19 cellular contexts compared by ENCODE assay signal in the genomic region with DNA sequence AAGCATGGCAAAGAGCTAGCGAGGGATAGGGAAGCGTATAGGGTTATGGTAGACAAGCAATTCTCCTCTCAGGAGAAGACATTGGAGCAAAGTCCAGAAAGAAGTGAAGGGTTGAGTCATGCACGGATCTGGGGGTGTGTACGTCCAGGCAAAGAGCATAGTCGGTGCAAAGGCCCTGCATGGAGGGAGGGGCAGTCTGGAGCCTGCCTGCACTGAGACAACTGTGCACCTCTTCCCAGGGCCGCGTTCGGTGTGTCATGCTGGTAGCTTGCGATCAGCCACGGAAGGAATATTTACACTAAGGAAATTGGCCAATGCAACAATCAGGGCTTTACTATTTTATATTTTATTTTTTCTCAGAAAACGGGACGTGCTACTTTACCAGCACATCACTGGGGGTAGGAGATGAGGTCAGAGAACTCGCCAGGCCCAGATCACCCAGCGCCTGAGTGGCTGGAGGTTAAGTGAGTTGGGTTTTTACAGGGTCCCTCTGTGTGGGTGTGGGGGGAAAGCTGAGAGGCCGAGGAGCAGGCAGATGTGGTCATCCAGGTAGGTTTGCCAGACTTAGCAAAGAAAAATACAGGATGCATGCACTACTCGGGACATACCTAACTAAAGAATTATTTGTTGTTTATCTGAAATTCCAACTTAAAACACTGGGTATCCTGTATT. TPM values are rescaled to one million over a fixed set of nuclear protein-coding genes. Genes with fewer than 3 reads are reported as not detected.
A peak's percentile ranks its signal among the peaks of the same experiment; 100 is the strongest.
DNase-seq lines count a peak whose midpoint lies in the region; ATAC-seq, FAIRE-seq and TF ChIP-seq lines count a peak whose summit lies in the region.
"Had no signal": no experiment of that assay in that cellular context is flagged by ENCODE, and none has a peak within 500 bp of the region (broad histone marks: within the 10 kb centered on the region; RNA-seq: fewer than 3 reads in every experiment).

No MANE protein-coding gene starts in this region.

- H3K14ac ChIP-seq in neuronal stem cell (ENCODE audit: low read length) = no peak overlapping the region

- FAIRE-seq in HepG2 (lab: Jason Lieb, UNC) = peak; percentile 80
- FAIRE-seq: islet of Langerhans had no signal

- H3K9me3 Mint-ChIP-seq in activated T-helper 1 cell treated with anti-CD3 and anti-CD28 coated beads, Interleukin-12 subunit alpha, Interleukin-12 subunit beta, Interleukin-2, Interleukin-4 antibody, amounts not matched to agents 30 ng/mL and 10 ng/mL and 1 ng/mL, durations not matched to agents 14 hours and 24 hours and 36 hours = no peaks in the 10 kb centered on the region
- H3K9me3 Mint-ChIP-seq: activated T-cell treated with anti-CD3 and anti-CD28 coated beads, Interleukin-2, amount 50 U/mL, for 72 hours had no signal

- H3K27ac ChIP-seq in HepG2 (ENCODE audit: extremely low read length, insufficient read depth, low read length) (peak overlapping the region; percentile 6), right lobe of liver (no peak overlapping the region), neuronal stem cell (replicated peaks; ENCODE audit: low read length) (no peak overlapping the region)

- ATAC-seq in HepG2 (peak; percentile 60), right lobe of liver (no peak), mucosa of descending colon (peak; percentile 89)

- no peak overlapping the region for H3K23ac ChIP-seq in neuronal stem cell (ENCODE audit: low read depth, low read length, poor library complexity)

- CTCF ChIA-PET in HepG2 (lab: Yijun Ruan, JAX; ENCODE audit: low intra/inter-chr PET ratio, low total read pairs) = no interaction called here

- TF ChIP-seq CTCF in HepG2 (CRISPR knock-in tag; IDR thresholded peaks at IDR 0.05) (no peak), right lobe of liver (IDR thresholded peaks at IDR 0.05) (no peak), mucosa of descending colon (IDR thresholded peaks at IDR 0.05) (no peak)

- in situ Hi-C loops in HepG2 (cut with HindIII; ENCODE audit: extremely low pct_ligation_motif_present, low pct_unique_long_range_greater_than_20kb) = loop anchor here (10.0 kb wide), 1 partner anchor 396 kb away; no protein-coding TSS in a partner anchor

- H3K27ac Mint-ChIP-seq in activated T-helper 1 cell treated with anti-CD3 and anti-CD28 coated beads, Interleukin-12 subunit alpha, Interleukin-12 subunit beta, Interleukin-2, Interleukin-4 antibody, amounts not matched to agents 30 ng/mL and 10 ng/mL and 1 ng/mL, durations not matched to agents 14 hours and 24 hours and 36 hours = no peak overlapping the region

- H3K4me1 ChIP-seq in HepG2 (ENCODE audit: insufficient read depth, low read length) (peaks cover 61% of the 10 kb centered on the region), right lobe of liver (peaks cover 0 to 5% (median 0%) of the 10 kb centered on the region in 4 donors), mucosa of descending colon (ENCODE audit: low read depth) (peaks cover 8% of the 10 kb centered on the region), neuronal stem cell (ENCODE audit: control insufficient read depth in 2 of 2, insufficient read depth in 1 of 2, low read depth in 1 of 2, low read length in 2 of 2) (peaks cover 0 to 3% of the 10 kb centered on the region in 2 donors)

- intact Hi-C loops in HepG2 (cut with micrococcal nuclease; ENCODE audit: unreplicated experiment) = no loop called here
- intact Hi-C loops in right lobe of liver (cut with DNase I) = loop anchor here in 1 of 2 donors (10.0 kb wide), 1 partner anchor 86 kb away; no protein-coding TSS in a partner anchor
- intact Hi-C loops in activated T-helper 1 cell treated with anti-CD3 and anti-CD28 coated beads, Interleukin-12 subunit alpha, Interleukin-12 subunit beta, Interleukin-2, Interleukin-4 antibody, amounts not matched to agents 30 ng/mL and 10 ng/mL and 1 ng/mL, durations not matched to agents 14 hours and 24 hours and 36 hours (cut with micrococcal nuclease) = no loop called here
- intact Hi-C loops in mucosa of descending colon (cut with DNase I, micrococcal nuclease) = loop anchor here (10.0 kb wide), 1 partner anchor 396 kb away; no protein-coding TSS in a partner anchor

- no peak overlapping the region for H3K4ac ChIP-seq in neuronal stem cell (ENCODE audit: low read length)

- H4K20me1 ChIP-seq in HepG2 (ENCODE audit: insufficient read depth, low read length) = no peaks in the 10 kb centered on the region

- H3K27me3 ChIP-seq in HepG2 (ENCODE audit: control insufficient read depth in 1 of 2, insufficient read depth in 2 of 2, low read length in 2 of 2) (no peaks in the 10 kb centered on the region), right lobe of liver (no peaks in the 10 kb centered on the region), neuronal stem cell (ENCODE audit: control insufficient read depth in 3 of 3, insufficient read depth in 3 of 3, low read depth in 1 of 3, low read length in 3 of 3) (no peaks in the 10 kb centered on the region)
- H3K27me3 ChIP-seq: adrenal gland, right atrium auricular region had no signal

- H3K79me2 ChIP-seq in HepG2 (ENCODE audit: insufficient read depth, low read length) = no peaks in the 10 kb centered on the region

- no peak overlapping the region for H2BK120ac ChIP-seq in neuronal stem cell (ENCODE audit: low read depth, low read length)

- H3K27me3 Mint-ChIP-seq in activated T-helper 1 cell treated with anti-CD3 and anti-CD28 coated beads, Interleukin-12 subunit alpha, Interleukin-12 subunit beta, Interleukin-2, Interleukin-4 antibody, amounts not matched to agents 30 ng/mL and 10 ng/mL and 1 ng/mL, durations not matched to agents 14 hours and 24 hours and 36 hours (ENCODE audit: insufficient read depth) = peaks cover 3% of the 10 kb centered on the region

- H2AK5ac ChIP-seq in neuronal stem cell (ENCODE audit: low read depth, low read length) = no peak overlapping the region

- H4K8ac ChIP-seq in neuronal stem cell (ENCODE audit: low read depth, low read length) = no peak overlapping the region

- H3K9me3 ChIP-seq in HepG2 (ENCODE audit: low read length) (no peaks in the 10 kb centered on the region), right lobe of liver (no peaks in the 10 kb centered on the region), mucosa of descending colon (no peaks in the 10 kb centered on the region), neuronal stem cell (replicated peaks in 1 of 2; ENCODE audit: control insufficient read depth in 2 of 2, insufficient read depth in 1 of 2, low read depth in 1 of 2, low read length in 2 of 2) (no peaks in the 10 kb centered on the region)
- H3K9me3 ChIP-seq: adrenal gland, right atrium auricular region had no signal

- TF ChIP-seq EP300 in HepG2 (IDR thresholded peaks at IDR 0.05; ENCODE audit: low read depth in 2 of 2, low read length in 2 of 2) (no peak), HepG2 (CRISPR knock-in tag; IDR thresholded peaks at IDR 0.05; ENCODE audit: borderline replicate concordance) (no peak)

- H2AFZ ChIP-seq in HepG2 (ENCODE audit: low read length) = no peak overlapping the region
- H2AFZ ChIP-seq in neuronal stem cell (ENCODE audit: low read length) = no peak overlapping the region

- H2BK5ac ChIP-seq in neuronal stem cell (ENCODE audit: low read length) = no peak overlapping the region

- 34% methylated on average over 15 of the region's 16 CpGs for WGBS in HepG2 (ENCODE audit: low lambda C conversion rate)
- 84% methylated on average over 10 of the region's 16 CpGs for WGBS in right lobe of liver (ENCODE audit: insufficient coverage, low coverage, low lambda C conversion rate, missing lambda C conversion rate)
- no CpG with 5 or more reads among the region's 16 CpGs for WGBS in neuronal stem cell (ENCODE audit: extremely low coverage in 2 of 2, insufficient read length in 2 of 2, insufficient replicate concordance in 1 of 2), 2 donors

- peaks cover 2% of the 10 kb centered on the region for H3K36me3 Mint-ChIP-seq in activated T-helper 1 cell treated with anti-CD3 and anti-CD28 coated beads, Interleukin-12 subunit alpha, Interleukin-12 subunit beta, Interleukin-2, Interleukin-4 antibody, amounts not matched to agents 30 ng/mL and 10 ng/mL and 1 ng/mL, durations not matched to agents 14 hours and 24 hours and 36 hours (ENCODE audit: low read depth)

- DNase-seq in HepG2 (ENCODE audit: low spot score) (peak; percentile 43), right lobe of liver (no peak), mucosa of descending colon (peak in 2 of 3 donors; percentile 48 to 68), neuronal stem cell (ENCODE audit: low spot score) (no peak), NCI-H2171 treated with DMSO at 0.1 percent for 48 hours (lab: John Stamatoyannopoulos, UW) (no peak), kidney tubule cell (ENCODE audit: low spot score) (no peak)
- no peak for DNase-seq in activated T-helper 1 cell treated with anti-CD3 and anti-CD28 coated beads, Interleukin-12 subunit alpha, Interleukin-12 subunit beta, Interleukin-2, Interleukin-4 antibody, amounts not matched to agents 30 ng/mL and 10 ng/mL and 1 ng/mL, durations not matched to agents 14 hours and 24 hours and 36 hours (ENCODE audit: low spot score)
- DNase-seq: activated CD4-positive, alpha-beta T cell treated with anti-CD3 and anti-CD28 coated beads for 4 hours; activated T-cell treated with anti-CD3 and anti-CD28 coated beads, Interleukin-2, amount 50 U/mL, for 72 hours; DMS153; effector CD8-positive, alpha-beta T cell; IMR-90; NCI-H2081; NCI-H526; nucleus accumbens had no signal

- no peaks in the 10 kb centered on the region for H3K79me1 ChIP-seq in neuronal stem cell (ENCODE audit: low read depth, low read length)

- H2BK15ac ChIP-seq in neuronal stem cell (ENCODE audit: low read length) = no peak overlapping the region

- no TSS peak for BruUV-seq in HepG2 (replicated peaks; lab: Mats Ljungman, UMichigan)

- H4K91ac ChIP-seq in neuronal stem cell (ENCODE audit: low read depth, low read length, poor library complexity) = no peak overlapping the region

- H3K9ac ChIP-seq in HepG2 (ENCODE audit: insufficient read depth, low read depth, low read length) (no peak overlapping the region), neuronal stem cell (ENCODE audit: low read depth, low read length, poor library complexity) (no peak overlapping the region)

- H3K4me3 ChIP-seq in HepG2 (replicated peaks in 1 of 3; ENCODE audit: insufficient read depth in 1 of 3, low read depth in 2 of 3, low read length in 3 of 3) (no peak overlapping the region), right lobe of liver (no peak overlapping the region), mucosa of descending colon (no peak overlapping the region), neuronal stem cell (ENCODE audit: low read length in 2 of 2) (no peak overlapping the region)
- H3K4me3 ChIP-seq: adrenal gland, right atrium auricular region had no signal

- H3K36me3 ChIP-seq in HepG2 (replicated peaks in 1 of 2; ENCODE audit: control insufficient read depth in 1 of 2, insufficient read depth in 2 of 2, low read length in 2 of 2) (no peaks in the 10 kb centered on the region; a peak in 1 of 5 replicates), right lobe of liver (no peaks in the 10 kb centered on the region), mucosa of descending colon (ENCODE audit: low read depth) (no peaks in the 10 kb centered on the region), neuronal stem cell (replicated peaks in 1 of 2; ENCODE audit: control insufficient read depth in 2 of 2, insufficient read depth in 2 of 2, low read length in 2 of 2) (no peaks in the 10 kb centered on the region)
- H3K36me3 ChIP-seq: adrenal gland, right atrium auricular region had no signal

- no peak overlapping the region for H3K18ac ChIP-seq in neuronal stem cell (ENCODE audit: low read length)

- POLR2A ChIA-PET in HepG2 (lab: Yijun Ruan, JAX) = interaction anchor here (2.0 to 2.7 kb wide), 2 partner anchors 9 to 31 kb away, joined by 8 to 29 read pairs; partner anchors contain the start of gene MAPK7

- no peak for TF ChIP-seq RAD21 in HepG2 (CRISPR knock-in tag; IDR thresholded peaks at IDR 0.05)

- no peak overlapping the region for H2BK12ac ChIP-seq in neuronal stem cell (ENCODE audit: low read length)

- TF ChIP-seq POLR2A in HepG2 (IDR thresholded peaks at IDR 0.05; ENCODE audit: insufficient read depth in 1 of 2, low read depth in 2 of 2, low read length in 2 of 2) = no peak
- no peak for TF ChIP-seq POLR2A in right lobe of liver (IDR thresholded peaks at IDR 0.05)

- H3K4me3 Mint-ChIP-seq in activated T-helper 1 cell treated with anti-CD3 and anti-CD28 coated beads, Interleukin-12 subunit alpha, Interleukin-12 subunit beta, Interleukin-2, Interleukin-4 antibody, amounts not matched to agents 30 ng/mL and 10 ng/mL and 1 ng/mL, durations not matched to agents 14 hours and 24 hours and 36 hours = peak overlapping the region; percentile 38

- peaks cover 47% of the 10 kb centered on the region for H3K4me1 Mint-ChIP-seq in activated T-helper 1 cell treated with anti-CD3 and anti-CD28 coated beads, Interleukin-12 subunit alpha, Interleukin-12 subunit beta, Interleukin-2, Interleukin-4 antibody, amounts not matched to agents 30 ng/mL and 10 ng/mL and 1 ng/mL, durations not matched to agents 14 hours and 24 hours and 36 hours (ENCODE audit: low read depth)

- H3K4me2 ChIP-seq in HepG2 (ENCODE audit: low read depth, low read length) (peak overlapping the region; percentile 60), neuronal stem cell (ENCODE audit: insufficient read depth, low read length, poor library complexity, severe bottlenecking) (no peak overlapping the region)

RNA-seq across cellular contexts. Expression of gene B9D1, which starts 6.7 kb away (rescaled TPM):
- total RNA-seq in HepG2 (2016; rRNA removed; fragmentation: Illumina TruSeq; extraction: Trizol) (26.2 and 27.7 TPM in 2 replicates), right lobe of liver (10 to 100 TPM in 2 of 6 experiments, 1 to 10 TPM in 4; 2.3 to 27.9 (median 5.7) TPM), mucosa of descending colon (10 to 100 TPM in 2 of 3 donors, 1 to 10 TPM in 1; 5.1 to 11.8 (median 10.7) TPM)
- total RNA-seq in HepG2 (2016; cell fraction: cytosol; rRNA removed; fragmentation: Illumina TruSeq; extraction: Trizol; ENCODE audit: low read depth) = 7.2 and 9.1 TPM in 2 replicates
- 28.5 TPM in 2 replicates for total RNA-seq in HepG2 (2016; cell fraction: insoluble cytoplasmic fraction; rRNA removed; fragmentation: Illumina TruSeq; extraction: Trizol)
- 9.6 and 12.5 TPM in 2 replicates for total RNA-seq in HepG2 (2016; cell fraction: membrane; rRNA removed; fragmentation: Illumina TruSeq; extraction: Trizol)
- 16.8 and 19.2 TPM in 2 replicates for total RNA-seq in HepG2 (2016; cell fraction: nucleus; rRNA removed; fragmentation: Illumina TruSeq; extraction: Trizol)
- 28.7 and 31.1 TPM in 2 replicates for polyA plus RNA-seq in HepG2 (2011; rRNA removed)
- 19.7 and 34.3 TPM in 2 replicates for polyA plus RNA-seq in HepG2 (2011; cell fraction: cytosol; rRNA removed)
- 46.3 and 48.7 TPM in 2 replicates for polyA plus RNA-seq in HepG2 (2011; cell fraction: nucleus; rRNA removed)
- polyA plus RNA-seq in HepG2 (2012) = 11.8 and 12.8 TPM in 2 replicates
- polyA plus RNA-seq in HepG2 (2016; cell fraction: cytosol; fragmentation: Illumina TruSeq; extraction: Trizol; ENCODE audit: low read depth) = 6.7 and 10.3 TPM in 2 replicates
- 27.9 and 32.0 TPM in 2 replicates for polyA plus RNA-seq in HepG2 (2016; cell fraction: insoluble cytoplasmic fraction; fragmentation: Illumina TruSeq; extraction: Trizol; ENCODE audit: low read depth)
- polyA plus RNA-seq in HepG2 (2016; cell fraction: membrane; fragmentation: Illumina TruSeq; extraction: Trizol; ENCODE audit: low read depth) = 6.2 and 7.2 TPM in 2 replicates
- polyA plus RNA-seq in HepG2 (2016; cell fraction: nucleus; fragmentation: Illumina TruSeq; extraction: Trizol; ENCODE audit: insufficient read depth, low read depth) = 31.9 and 36.2 TPM in 2 replicates
- 24.4 and 68.8 TPM in 2 replicates for polyA minus RNA-seq in HepG2 (2011; rRNA and poly(A)+ RNA removed; ENCODE audit: low replicate concordance)
- polyA minus RNA-seq in HepG2 (2011; cell fraction: cytosol; rRNA and poly(A)+ RNA removed) = 7.4 and 11.4 TPM in 2 replicates
- polyA minus RNA-seq in HepG2 (2011; cell fraction: nucleus; rRNA and poly(A)+ RNA removed) = 19.1 and 22.0 TPM in 2 replicates
- total RNA-seq in activated T-helper 1 cell treated with anti-CD3 and anti-CD28 coated beads, Interleukin-12 subunit alpha, Interleukin-12 subunit beta, Interleukin-2, Interleukin-4 antibody, amounts not matched to agents 30 ng/mL and 10 ng/mL and 1 ng/mL, durations not matched to agents 14 hours and 24 hours and 36 hours = 4.3 and 5.6 TPM in 2 replicates
- 22.2 TPM for polyA plus RNA-seq in neuronal stem cell (2013, experiment 1 of 2)
- 23.4 TPM for polyA plus RNA-seq in neuronal stem cell (2013, experiment 2 of 2)

RNA-seq across cellular contexts. Expression of gene MAPK7, which starts 9.1 kb away (rescaled TPM):
- total RNA-seq in HepG2 (2016; rRNA removed; fragmentation: Illumina TruSeq; extraction: Trizol) (2.9 and 3.7 TPM in 2 replicates), right lobe of liver (1 to 10 TPM; 5.7 to 9.2 (median 6.7) TPM), mucosa of descending colon (10 to 100 TPM; 36.9 to 48.6 (median 47.5) TPM)
- total RNA-seq in HepG2 (2016; cell fraction: cytosol; rRNA removed; fragmentation: Illumina TruSeq; extraction: Trizol; ENCODE audit: low read depth) = 2.7 and 3.5 TPM in 2 replicates
- 3.5 and 4.6 TPM in 2 replicates for total RNA-seq in HepG2 (2016; cell fraction: insoluble cytoplasmic fraction; rRNA removed; fragmentation: Illumina TruSeq; extraction: Trizol)
- 4.4 and 4.5 TPM in 2 replicates for total RNA-seq in HepG2 (2016; cell fraction: membrane; rRNA removed; fragmentation: Illumina TruSeq; extraction: Trizol)
- 5.1 and 5.6 TPM in 2 replicates for total RNA-seq in HepG2 (2016; cell fraction: nucleus; rRNA removed; fragmentation: Illumina TruSeq; extraction: Trizol)
- polyA plus RNA-seq in HepG2 (2011; rRNA removed) = 5.9 and 6.4 TPM in 2 replicates
- polyA plus RNA-seq in HepG2 (2011; cell fraction: cytosol; rRNA removed) = 2.6 TPM in 2 replicates
- 15.5 and 19.3 TPM in 2 replicates for polyA plus RNA-seq in HepG2 (2011; cell fraction: nucleus; rRNA removed)
- polyA plus RNA-seq in HepG2 (2012) = 4.7 and 7.2 TPM in 2 replicates
- polyA plus RNA-seq in HepG2 (2016; cell fraction: cytosol; fragmentation: Illumina TruSeq; extraction: Trizol; ENCODE audit: low read depth) = 2.3 and 3.1 TPM in 2 replicates
- 5.8 and 8.5 TPM in 2 replicates for polyA plus RNA-seq in HepG2 (2016; cell fraction: insoluble cytoplasmic fraction; fragmentation: Illumina TruSeq; extraction: Trizol; ENCODE audit: low read depth)
- 4.2 TPM in 2 replicates for polyA plus RNA-seq in HepG2 (2016; cell fraction: membrane; fragmentation: Illumina TruSeq; extraction: Trizol; ENCODE audit: low read depth)
- polyA plus RNA-seq in HepG2 (2016; cell fraction: nucleus; fragmentation: Illumina TruSeq; extraction: Trizol; ENCODE audit: insufficient read depth, low read depth) = 12.9 and 19.5 TPM in 2 replicates
- polyA minus RNA-seq in HepG2 (2011; rRNA and poly(A)+ RNA removed; ENCODE audit: low replicate concordance) = 23.8 and 23.9 TPM in 2 replicates
- polyA minus RNA-seq in HepG2 (2011; cell fraction: cytosol; rRNA and poly(A)+ RNA removed) = 4.7 and 7.5 TPM in 2 replicates
- 20.3 and 20.4 TPM in 2 replicates for polyA minus RNA-seq in HepG2 (2011; cell fraction: nucleus; rRNA and poly(A)+ RNA removed)
- total RNA-seq in activated T-helper 1 cell treated with anti-CD3 and anti-CD28 coated beads, Interleukin-12 subunit alpha, Interleukin-12 subunit beta, Interleukin-2, Interleukin-4 antibody, amounts not matched to agents 30 ng/mL and 10 ng/mL and 1 ng/mL, durations not matched to agents 14 hours and 24 hours and 36 hours = 17.2 and 20.7 TPM in 2 replicates
- polyA plus RNA-seq in neuronal stem cell (2013, experiment 1 of 2) = 21.1 TPM
- polyA plus RNA-seq in neuronal stem cell (2013, experiment 2 of 2) = 21.3 TPM

RNA-seq across cellular contexts. Expression of gene MFAP4, which starts 17.7 kb away (rescaled TPM):
- not detected in 2 replicates for total RNA-seq in HepG2 (2016; rRNA removed; fragmentation: Illumina TruSeq; extraction: Trizol)
- not detected in 2 replicates for total RNA-seq in HepG2 (2016; cell fraction: cytosol; rRNA removed; fragmentation: Illumina TruSeq; extraction: Trizol; ENCODE audit: low read depth)
- 0.13 TPM in 1 of 2 replicates, not detected in the other for total RNA-seq in HepG2 (2016; cell fraction: insoluble cytoplasmic fraction; rRNA removed; fragmentation: Illumina TruSeq; extraction: Trizol)
- total RNA-seq in HepG2 (2016; cell fraction: membrane; rRNA removed; fragmentation: Illumina TruSeq; extraction: Trizol) = not detected in 2 replicates
- not detected in 2 replicates for total RNA-seq in HepG2 (2016; cell fraction: nucleus; rRNA removed; fragmentation: Illumina TruSeq; extraction: Trizol)
- polyA plus RNA-seq in HepG2 (2011; rRNA removed) = 0.08 and 0.59 TPM in 2 replicates
- polyA plus RNA-seq in HepG2 (2011; cell fraction: cytosol; rRNA removed) = 0.16 and 0.23 TPM in 2 replicates
- polyA plus RNA-seq in HepG2 (2011; cell fraction: nucleus; rRNA removed) = 0.23 and 0.88 TPM in 2 replicates
- 0.27 and 0.75 TPM in 2 replicates for polyA plus RNA-seq in HepG2 (2012)
- polyA plus RNA-seq in HepG2 (2016; cell fraction: cytosol; fragmentation: Illumina TruSeq; extraction: Trizol; ENCODE audit: low read depth) = not detected in 2 replicates
- not detected in 2 replicates for polyA plus RNA-seq in HepG2 (2016; cell fraction: insoluble cytoplasmic fraction; fragmentation: Illumina TruSeq; extraction: Trizol; ENCODE audit: low read depth)
- not detected in 2 replicates for polyA plus RNA-seq in HepG2 (2016; cell fraction: membrane; fragmentation: Illumina TruSeq; extraction: Trizol; ENCODE audit: low read depth)
- polyA plus RNA-seq in HepG2 (2016; cell fraction: nucleus; fragmentation: Illumina TruSeq; extraction: Trizol; ENCODE audit: insufficient read depth, low read depth) = not detected in 2 replicates
- polyA minus RNA-seq in HepG2 (2011; rRNA and poly(A)+ RNA removed; ENCODE audit: low replicate concordance) = 0.12 TPM in 1 of 2 replicates, not detected in the other
- 0.69 TPM in 1 of 2 replicates, not detected in the other for polyA minus RNA-seq in HepG2 (2011; cell fraction: cytosol; rRNA and poly(A)+ RNA removed)
- polyA minus RNA-seq in HepG2 (2011; cell fraction: nucleus; rRNA and poly(A)+ RNA removed) = not detected in 2 replicates
- 10 to 100 TPM in 2 of 6 experiments, 1 to 10 TPM in 4; 2.3 to 12.0 (median 6.5) TPM for total RNA-seq in right lobe of liver
- total RNA-seq in activated T-helper 1 cell treated with anti-CD3 and anti-CD28 coated beads, Interleukin-12 subunit alpha, Interleukin-12 subunit beta, Interleukin-2, Interleukin-4 antibody, amounts not matched to agents 30 ng/mL and 10 ng/mL and 1 ng/mL, durations not matched to agents 14 hours and 24 hours and 36 hours = not detected in 2 replicates
- total RNA-seq in mucosa of descending colon = 100 to 1,000 TPM in 1 of 3 donors, 10 to 100 TPM in 2; 19.0 to 127 (median 44.2) TPM
- polyA plus RNA-seq in neuronal stem cell (2013, experiment 1 of 2) = 0.18 TPM
- 0.07 TPM for polyA plus RNA-seq in neuronal stem cell (2013, experiment 2 of 2)
- total RNA-seq: SK-MEL-5 had no signal

RNA-seq across cellular contexts. Expression of gene RNF112, which starts 41.8 kb away (rescaled TPM):
- total RNA-seq in HepG2 (2016; rRNA removed; fragmentation: Illumina TruSeq; extraction: Trizol) = not detected in 2 replicates
- total RNA-seq in HepG2 (2016; cell fraction: cytosol; rRNA removed; fragmentation: Illumina TruSeq; extraction: Trizol; ENCODE audit: low read depth) = not detected in 2 replicates
- total RNA-seq in HepG2 (2016; cell fraction: insoluble cytoplasmic fraction; rRNA removed; fragmentation: Illumina TruSeq; extraction: Trizol) = not detected in 2 replicates
- not detected in 2 replicates for total RNA-seq in HepG2 (2016; cell fraction: membrane; rRNA removed; fragmentation: Illumina TruSeq; extraction: Trizol)
- not detected in 2 replicates for total RNA-seq in HepG2 (2016; cell fraction: nucleus; rRNA removed; fragmentation: Illumina TruSeq; extraction: Trizol)
- polyA plus RNA-seq in HepG2 (2011; rRNA removed) = 0.01 and 0.05 TPM in 2 replicates
- polyA plus RNA-seq in HepG2 (2011; cell fraction: cytosol; rRNA removed) = 0.01 TPM in 1 of 2 replicates, not detected in the other
- 0.73 and 0.85 TPM in 2 replicates for polyA plus RNA-seq in HepG2 (2011; cell fraction: nucleus; rRNA removed)
- 0.27 and 0.52 TPM in 2 replicates for polyA plus RNA-seq in HepG2 (2012)
- not detected in 2 replicates for polyA plus RNA-seq in HepG2 (2016; cell fraction: cytosol; fragmentation: Illumina TruSeq; extraction: Trizol; ENCODE audit: low read depth)
- polyA plus RNA-seq in HepG2 (2016; cell fraction: insoluble cytoplasmic fraction; fragmentation: Illumina TruSeq; extraction: Trizol; ENCODE audit: low read depth) = not detected in 2 replicates
- not detected in 2 replicates for polyA plus RNA-seq in HepG2 (2016; cell fraction: membrane; fragmentation: Illumina TruSeq; extraction: Trizol; ENCODE audit: low read depth)
- not detected in 2 replicates for polyA plus RNA-seq in HepG2 (2016; cell fraction: nucleus; fragmentation: Illumina TruSeq; extraction: Trizol; ENCODE audit: insufficient read depth, low read depth)
- polyA minus RNA-seq in HepG2 (2011; rRNA and poly(A)+ RNA removed; ENCODE audit: low replicate concordance) = 0.14 TPM in 1 of 2 replicates, not detected in the other
- not detected in 2 replicates for polyA minus RNA-seq in HepG2 (2011; cell fraction: cytosol; rRNA and poly(A)+ RNA removed)
- 0.13 TPM in 1 of 2 replicates, not detected in the other for polyA minus RNA-seq in HepG2 (2011; cell fraction: nucleus; rRNA and poly(A)+ RNA removed)
- under 1 TPM; 0.12 to 0.86 (median 0.54) TPM for total RNA-seq in right lobe of liver
- total RNA-seq in activated T-helper 1 cell treated with anti-CD3 and anti-CD28 coated beads, Interleukin-12 subunit alpha, Interleukin-12 subunit beta, Interleukin-2, Interleukin-4 antibody, amounts not matched to agents 30 ng/mL and 10 ng/mL and 1 ng/mL, durations not matched to agents 14 hours and 24 hours and 36 hours = not detected in 2 replicates
- total RNA-seq in mucosa of descending colon = 10 to 100 TPM in 1 of 3 donors, 1 to 10 TPM in 2; 2.4 to 13.4 (median 3.4) TPM
- 1.4 TPM for polyA plus RNA-seq in neuronal stem cell (2013, experiment 1 of 2)
- 1.1 TPM for polyA plus RNA-seq in neuronal stem cell (2013, experiment 2 of 2)
- total RNA-seq: SK-MEL-5 had no signal

Comparison
In these comparisons a context has a peak if more than half of its experiments do, and no peak if none do; other contexts are left out.
1. ATAC-seq: peak in HepG2 (single experiment) and mucosa of descending colon (single experiment); none in right lobe of liver (0 of 4).
2. DNase-seq: peak in HepG2 (single experiment) and mucosa of descending colon (2 of 3); none in right lobe of liver (0 of 3), activated T-helper 1 cell treated with anti-CD3 and anti-CD28 coated beads, Interleukin-12 subunit alpha, Interleukin-12 subunit beta, Interleukin-2, Interleukin-4 antibody, amounts not matched to agents 30 ng/mL and 10 ng/mL and 1 ng/mL, durations not matched to agents 14 hours and 24 hours and 36 hours (single experiment), neuronal stem cell (single experiment), NCI-H2171 treated with DMSO at 0.1 percent for 48 hours (single experiment) and kidney tubule cell (single experiment).
3. intact Hi-C loops: an anchor here in mucosa of descending colon (10.0 kb wide); none called in HepG2 and activated T-helper 1 cell treated with anti-CD3 and anti-CD28 coated beads, Interleukin-12 subunit alpha, Interleukin-12 subunit beta, Interleukin-2, Interleukin-4 antibody, amounts not matched to agents 30 ng/mL and 10 ng/mL and 1 ng/mL, durations not matched to agents 14 hours and 24 hours and 36 hours.